Comparison of ENCODE assay signal across 8 cellular contexts in genomic region chr19:8161135-8161646, GRCh38. TPM values are rescaled to one million over a fixed set of nuclear protein-coding genes. Genes with fewer than 3 reads are reported as not detected.
A peak's percentile ranks its signal among the peaks of the same experiment; 100 is the strongest.
DNase-seq lines count a peak whose midpoint lies in the region; ATAC-seq and TF ChIP-seq lines count a peak whose summit lies in the region.

No MANE protein-coding gene starts in this region.

- peaks cover 13% of the 10 kb centered on the region for H3K27me3 Mint-ChIP-seq in T-helper 17 cell

- H3K36me3 Mint-ChIP-seq in T-helper 17 cell (ENCODE audit: low read depth): no peaks in the 10 kb centered on the region

- H3K36me3 ChIP-seq in esophagus muscularis mucosa: no peaks in the 10 kb centered on the region

- no peak for TF ChIP-seq CTCF in esophagus muscularis mucosa (IDR thresholded peaks at IDR 0.05)

- no peak overlapping the region for H3K4me3 Mint-ChIP-seq in T-helper 17 cell

- H3K4me1 ChIP-seq in esophagus muscularis mucosa: no peaks in the 10 kb centered on the region

- H3K4me1 Mint-ChIP-seq in T-helper 17 cell: peaks cover 6% of the 10 kb centered on the region

- H3K27me3 ChIP-seq in esophagus muscularis mucosa: no peaks in the 10 kb centered on the region

- TF ChIP-seq EP300 in esophagus muscularis mucosa (IDR thresholded peaks at IDR 0.05): no peak

- no peak overlapping the region for H3K27ac ChIP-seq in esophagus muscularis mucosa (replicated peaks in 1 of 4)

- no peak overlapping the region for H3K27ac Mint-ChIP-seq in T-helper 17 cell

- TF ChIP-seq POLR2A in GM19099 (IDR thresholded peaks at IDR 0.05; ENCODE audit: extremely low read depth, insufficient read length, low read depth) (peak; percentile 60), esophagus muscularis mucosa (IDR thresholded peaks at IDR 0.05; ENCODE audit: low read depth) (no peak)

- no peak overlapping the region for H3K4me3 ChIP-seq in esophagus muscularis mucosa

- H3K9me3 ChIP-seq in T-helper 17 cell (ENCODE audit: control insufficient read depth, low read length, poor library complexity, severe bottlenecking) (no peaks in the 10 kb centered on the region), esophagus muscularis mucosa (no peaks in the 10 kb centered on the region)

- DNase-seq in D341Med (ENCODE audit: low spot score) (peak; percentile 41), NCI-H82 treated with DMSO at 0.1 percent for 48 hours (lab: John Stamatoyannopoulos, UW; ENCODE audit: unreplicated experiment) (peak; percentile 66), glomerular visceral epithelial cell (ENCODE audit: extremely low spot score) (peak; percentile 15), T-helper 17 cell (no peak), esophagus muscularis mucosa (ENCODE audit: extremely low spot score) (no peak)

- WGBS in esophagus muscularis mucosa: 95% methylated on average over 6 of the region's 12 CpGs

- intact Hi-C loops in esophagus muscularis mucosa (cut with DNase I): no loop called here

- ATAC-seq in T-helper 17 cell (no peak), GM21576 (IDR thresholded peaks at IDR 0.05; ENCODE audit: unreplicated experiment) (no peak), HG02840 (IDR thresholded peaks at IDR 0.05; ENCODE audit: low FRiP score, unreplicated experiment) (no peak)

RNA-seq across cellular contexts. Expression of gene FBN3, which starts 11.8 kb away (rescaled TPM):
- total RNA-seq in T-helper 17 cell: not detected
- total RNA-seq in esophagus muscularis mucosa: under 1 TPM in 1 of 4 donors, not detected in 3; under 0.01 TPM

RNA-seq across cellular contexts. Expression of gene CERS4, which starts 48.0 kb away (rescaled TPM):
- total RNA-seq in T-helper 17 cell (10 to 100 TPM; 12.2 to 22.1 TPM), esophagus muscularis mucosa (10 to 100 TPM; 21.0 to 51.7 (median 29.2) TPM)

Comparison
In these comparisons a context has a peak if more than half of its experiments do, and no peak if none do; other contexts are left out.
1. DNase-seq: peak in D341Med (single experiment), NCI-H82 treated with DMSO at 0.1 percent for 48 hours (single experiment) and glomerular visceral epithelial cell (single experiment); none in T-helper 17 cell (0 of 3) and esophagus muscularis mucosa (single experiment).